In the genomic region with DNA sequence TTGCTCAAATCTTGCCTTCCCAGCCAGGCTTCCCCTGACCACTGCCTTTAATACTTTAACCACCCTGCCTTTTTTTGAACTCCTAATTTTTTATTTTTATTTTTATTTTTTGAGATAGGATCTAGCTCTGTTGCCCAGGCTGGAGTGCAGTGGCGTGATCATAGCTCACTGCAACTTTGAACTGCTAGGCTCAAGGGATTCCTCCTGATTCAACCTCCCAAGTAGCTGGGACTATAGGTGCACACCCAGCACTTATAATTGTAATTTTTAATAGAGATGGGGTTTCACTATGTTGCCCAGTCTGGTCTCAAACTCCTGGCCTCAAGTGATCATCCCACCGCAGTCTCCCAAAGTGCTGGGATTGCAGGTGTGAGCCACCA, we compare ENCODE assay signal across 19 cellular contexts. TPM values are rescaled to one million over a fixed set of nuclear protein-coding genes. Genes with fewer than 3 reads are reported as not detected.
A peak's percentile ranks its signal among the peaks of the same experiment; 100 is the strongest.
DNase-seq lines count a peak whose midpoint lies in the region; ATAC-seq, FAIRE-seq and TF ChIP-seq lines count a peak whose summit lies in the region.
"Had no signal": no experiment of that assay in that cellular context is flagged by ENCODE, and none has a peak within 500 bp of the region (broad histone marks: within the 10 kb centered on the region; RNA-seq: fewer than 3 reads in every experiment).

No MANE protein-coding gene starts in this region.

- no peak for FAIRE-seq in A549 (lab: Jason Lieb, UNC)
- FAIRE-seq: GM12892, H1, HTR-8/SVneo, K562 had no signal

- H3K4me3 Mint-ChIP-seq in mesothelial cell of epicardium, result no peak overlapping the region
- H3K4me3 Mint-ChIP-seq: CD4-positive, CD25-positive, alpha-beta regulatory T cell; HFFc6 had no signal

- no peaks in the 10 kb centered on the region for H3K4me1 Mint-ChIP-seq in mesothelial cell of epicardium

- H3K27me3 ChIP-seq in hepatocyte, result no peaks in the 10 kb centered on the region
- H3K27me3 ChIP-seq: BLaER1 treated with 17β-estradiol and CSF1 and Interleukin-3, amounts not matched to agents 10 nM and 100 nM had no signal

- no peaks in the 10 kb centered on the region for H3K36me3 Mint-ChIP-seq in mesothelial cell of epicardium
- H3K36me3 Mint-ChIP-seq: CD4-positive, CD25-positive, alpha-beta regulatory T cell had no signal

- H3K9me3 Mint-ChIP-seq in mesothelial cell of epicardium, result peaks cover 5% of the 10 kb centered on the region
- H3K9me3 Mint-ChIP-seq: HFFc6 had no signal

- H3K9me2 ChIP-seq in hepatocyte (replicated peaks; ENCODE audit: insufficient read depth), result no peaks in the 10 kb centered on the region

- no peak overlapping the region for H3K4me3 ChIP-seq in A549
- H3K4me3 ChIP-seq in hepatocyte, result no peak overlapping the region
- H3K4me3 ChIP-seq: BLaER1 treated with 17β-estradiol and CSF1 and Interleukin-3, amounts not matched to agents 10 nM and 100 nM; HAP-1; K562 had no signal

- no peak overlapping the region for H2AFZ ChIP-seq in hepatocyte

- 91% methylated on average over 2 of the region's 2 CpGs for WGBS in A549 (ENCODE audit: missing lambda C conversion rate)
- 94% methylated on average over 2 of the region's 2 CpGs for WGBS in hepatocyte (ENCODE audit: low lambda C conversion rate, missing lambda C conversion rate)

- no peaks in the 10 kb centered on the region for H3K79me2 ChIP-seq in hepatocyte

- TF ChIP-seq RAD21 in A549 (conservative IDR thresholded peaks at IDR 0.05 in 1 of 2, IDR thresholded peaks at IDR 0.05 in 1 of 2), result no peak

- H3K4me1 ChIP-seq in A549 (peaks cover 22% of the 10 kb centered on the region), hepatocyte (ENCODE audit: insufficient read depth) (peaks cover 4% of the 10 kb centered on the region)

- H3K27me3 Mint-ChIP-seq in mesothelial cell of epicardium (ENCODE audit: low read depth), result peaks cover 7% of the 10 kb centered on the region
- H3K27me3 Mint-ChIP-seq: CD4-positive, CD25-positive, alpha-beta regulatory T cell had no signal

- ATAC-seq in A549, result no peak
- ATAC-seq: K562 had no signal

- H3K27ac ChIP-seq in A549 (peak overlapping the region; percentile 54 to 71), angular gyrus (ENCODE audit: low read depth, low read length) (peak overlapping the region; percentile 99), hepatocyte (peak overlapping the region; percentile 83), temporal lobe (ENCODE audit: low read depth, low read length) (peak overlapping the region; percentile 99)
- H3K27ac ChIP-seq: BLaER1 treated with 17β-estradiol and CSF1 and Interleukin-3, amounts not matched to agents 10 nM and 100 nM had no signal

- TF ChIP-seq CTCF in A549 (IDR thresholded peaks at IDR 0.05) (no peak), hepatocyte (IDR thresholded peaks at IDR 0.05; ENCODE audit: poor library complexity) (no peak), mesothelial cell of epicardium (IDR thresholded peaks at IDR 0.05; ENCODE audit: unreplicated experiment) (no peak)

- H3K9me3 ChIP-seq in A549 (peaks cover 7% of the 10 kb centered on the region; the same call in 2 of the 3 replicates), hepatocyte (ENCODE audit: low read depth) (no peaks in the 10 kb centered on the region)
- H3K9me3 ChIP-seq: HAP-1 had no signal

- no peak for TF ChIP-seq POLR2A in A549 (IDR thresholded peaks at IDR 0.05; ENCODE audit: low read length)

- H3K36me3 ChIP-seq in hepatocyte (replicated peaks; ENCODE audit: insufficient read depth, low read depth), result no peaks in the 10 kb centered on the region
- H3K36me3 ChIP-seq: BLaER1 treated with 17β-estradiol and CSF1 and Interleukin-3, amounts not matched to agents 10 nM and 100 nM; HAP-1 had no signal

- DNase-seq in A549 (ENCODE audit: low read depth in 1 of 2, low spot score in 1 of 2) (no peak), hepatocyte (ENCODE audit: low spot score) (no peak), HuH-7.5 (ENCODE audit: low spot score) (no peak), mesothelial cell of epicardium (ENCODE audit: low spot score in 2 of 2, unreplicated experiment in 2 of 2) (no peak), COR-L47 (lab: John Stamatoyannopoulos, UW) (no peak)
- DNase-seq: 8988T; ACHN; CD4-positive, CD25-positive, alpha-beta regulatory T cell; DND-41; GDM1; HFFc6 had no signal

- CTCF ChIA-PET in A549 (lab: Yijun Ruan, JAX), result interaction anchor here (0.5 to 33.6 kb wide), 9 partner anchors 17 to 273 kb away, joined by 3 to 612 read pairs (median 43); partner anchors contain the start of genes ACP7 and FBXO27

- H3K4me2 ChIP-seq in A549 (peak overlapping the region; percentile 50), hepatocyte (peak overlapping the region; percentile 36)
- H3K4me2 ChIP-seq: BLaER1 treated with 17β-estradiol and CSF1 and Interleukin-3, amounts not matched to agents 10 nM and 100 nM had no signal

- no peak overlapping the region for H3K27ac Mint-ChIP-seq in mesothelial cell of epicardium
- H3K27ac Mint-ChIP-seq: HFFc6 had no signal

- POLR2A ChIA-PET in A549 (lab: Yijun Ruan, JAX), result no interaction called here

- no peak for TF ChIP-seq EP300 in A549 (IDR thresholded peaks at IDR 0.05)

- no peaks in the 10 kb centered on the region for H4K20me1 ChIP-seq in hepatocyte (ENCODE audit: insufficient read depth, poor library complexity, severe bottlenecking)
- H4K20me1 ChIP-seq: BLaER1 treated with 17β-estradiol and CSF1 and Interleukin-3, amounts not matched to agents 10 nM and 100 nM had no signal

TF ChIP-seq in A549, 52 proteins besides CTCF, POLR2A, EP300 and RAD21 (continues in another document):
- no peak for TF ChIP-seq RNF2 (IDR thresholded peaks at IDR 0.05; ENCODE audit: borderline replicate concordance, low read depth)
- no peak for TF ChIP-seq REST (IDR thresholded peaks at IDR 0.05)
- no peak for TF ChIP-seq HES2 (IDR thresholded peaks at IDR 0.05)
- TF ChIP-seq PHF8 (IDR thresholded peaks at IDR 0.05; ENCODE audit: borderline replicate concordance, low read depth), result no peak
- no peak for TF ChIP-seq ESRRA (IDR thresholded peaks at IDR 0.05; ENCODE audit: borderline replicate concordance, low read length)
- no peak for TF ChIP-seq HEYL (CRISPR knock-in tag; IDR thresholded peaks at IDR 0.05)
- TF ChIP-seq ZFP36 (IDR thresholded peaks at IDR 0.05; ENCODE audit: borderline replicate concordance, partially characterized antibody), result no peak
- no peak for TF ChIP-seq CHD2 (IDR thresholded peaks at IDR 0.05; ENCODE audit: low read length, partially characterized antibody)
- TF ChIP-seq, protein P1, sequence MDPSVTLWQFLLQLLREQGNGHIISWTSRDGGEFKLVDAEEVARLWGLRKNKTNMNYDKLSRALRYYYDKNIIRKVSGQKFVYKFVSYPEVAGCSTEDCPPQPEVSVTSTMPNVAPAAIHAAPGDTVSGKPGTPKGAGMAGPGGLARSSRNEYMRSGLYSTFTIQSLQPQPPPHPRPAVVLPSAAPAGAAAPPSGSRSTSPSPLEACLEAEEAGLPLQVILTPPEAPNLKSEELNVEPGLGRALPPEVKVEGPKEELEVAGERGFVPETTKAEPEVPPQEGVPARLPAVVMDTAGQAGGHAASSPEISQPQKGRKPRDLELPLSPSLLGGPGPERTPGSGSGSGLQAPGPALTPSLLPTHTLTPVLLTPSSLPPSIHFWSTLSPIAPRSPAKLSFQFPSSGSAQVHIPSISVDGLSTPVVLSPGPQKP (IDR thresholded peaks at IDR 0.05; ENCODE audit: low read depth, low read length), result no peak
- TF ChIP-seq NR3C1 (IDR thresholded peaks at IDR 0.05), result no peak

RNA-seq across cellular contexts. Expression of gene FBXO27, which starts 21.7 kb away (rescaled TPM):
- polyA plus RNA-seq in A549 (2011; rRNA removed), result 13.4 and 15.2 TPM in 2 replicates
- polyA plus RNA-seq in A549 (2012; cell fraction: cytosol; rRNA removed), result 13.6 and 15.7 TPM in 2 replicates
- 8.4 and 11.9 TPM in 2 replicates for polyA plus RNA-seq in A549 (2012; cell fraction: nucleus; rRNA removed)
- 12.5 to 17.5 TPM (median 14.2 TPM) in 3 replicates for polyA plus RNA-seq in A549 (2017; fragmentation: RNase III; extraction: RNeasy Plus Mini Kit Qiagen cat#74134 plus additional on column Dnase treatment)
- 24.7 and 26.9 TPM in 2 replicates for polyA minus RNA-seq in A549 (2011; rRNA and poly(A)+ RNA removed)
- total RNA-seq in hepatocyte, result 6.7 and 15.2 TPM in 2 replicates
- polyA plus RNA-seq in hepatocyte, result 10.3 and 11.0 TPM in 2 replicates
- 8.9 TPM for total RNA-seq in temporal lobe
- total RNA-seq in mesothelial cell of epicardium, result 9.5 to 10.2 TPM (median 9.6 TPM) in 3 replicates

RNA-seq across cellular contexts. Expression of gene ACP7, which starts 30.1 kb away (rescaled TPM):
- polyA plus RNA-seq in A549 (2011; rRNA removed) (0.06 and 0.08 TPM in 2 replicates), A549 (2017; fragmentation: RNase III; extraction: RNeasy Plus Mini Kit Qiagen cat#74134 plus additional on column Dnase treatment) (0.25 to 0.44 TPM (median 0.28 TPM) in 3 replicates), hepatocyte (0.13 and 0.21 TPM in 2 replicates)
- 0.05 and 0.08 TPM in 2 replicates for polyA plus RNA-seq in A549 (2012; cell fraction: cytosol; rRNA removed)
- polyA plus RNA-seq in A549 (2012; cell fraction: nucleus; rRNA removed), result 0.07 TPM in 1 of 2 replicates, not detected in the other
- polyA minus RNA-seq in A549 (2011; rRNA and poly(A)+ RNA removed), result 0.41 TPM in 1 of 2 replicates, not detected in the other
- total RNA-seq in hepatocyte (0.16 and 0.23 TPM in 2 replicates), temporal lobe (not detected), mesothelial cell of epicardium (not detected in 3 replicates)
- total RNA-seq: CD4-positive, CD25-positive, alpha-beta regulatory T cell; HFFc6; K562 had no signal
- polyA plus RNA-seq: CD4-positive, CD25-positive, alpha-beta regulatory T cell; K562 had no signal
